In genomic region chr3:177300039-177300833, GRCh38 we compare ENCODE assay signal across 8 cellular contexts.
DNase-seq lines count a peak whose midpoint lies in the region; ATAC-seq, FAIRE-seq and TF ChIP-seq lines count a peak whose summit lies in the region.

No MANE protein-coding gene starts in this region.

- POLR2A ChIA-PET in A549 (lab: Yijun Ruan, JAX): no interaction called here
- POLR2A ChIA-PET in naive thymus-derived CD4-positive, alpha-beta T cell (lab: Charles Lee): interaction anchor here (0.8 kb wide), 1 partner anchor 854 kb away, joined by 3 read pairs; no protein-coding TSS in a partner anchor

- H3K9me3 ChIP-seq in A549: no peaks in the 10 kb centered on the region
- H3K9me3 ChIP-seq in astrocyte (ENCODE audit: insufficient read depth, low read depth, low read length): no peaks in the 10 kb centered on the region
- no peaks in the 10 kb centered on the region for H3K9me3 ChIP-seq in naive thymus-derived CD4-positive, alpha-beta T cell (ENCODE audit: control insufficient read depth in 2 of 3, low read length in 3 of 3)
- H3K9me3 ChIP-seq in T-helper 17 cell (ENCODE audit: control insufficient read depth, low read length, poor library complexity, severe bottlenecking): no peaks in the 10 kb centered on the region

- H3K4me3 Mint-ChIP-seq in astrocyte (ENCODE audit: unreplicated experiment) (no peak overlapping the region), T-helper 17 cell (no peak overlapping the region)
- no peak overlapping the region for H3K4me3 Mint-ChIP-seq in naive thymus-derived CD4-positive, alpha-beta T cell

- peak in 1 of 2 experiments; percentile 92 for DNase-seq in A549 (ENCODE audit: low read depth in 1 of 2, low spot score in 1 of 2)
- DNase-seq in astrocyte (ENCODE audit: low read depth): peak; percentile 74
- no peak for DNase-seq in naive thymus-derived CD4-positive, alpha-beta T cell
- no peak for DNase-seq in T-helper 17 cell
- DNase-seq in NCI-H1048 (lab: John Stamatoyannopoulos, UW): no peak
- no peak for DNase-seq in hippocampal formation (lab: John Stamatoyannopoulos, UW)

- H3K27me3 Mint-ChIP-seq in astrocyte (ENCODE audit: low read depth, unreplicated experiment) (no peaks in the 10 kb centered on the region), T-helper 17 cell (no peaks in the 10 kb centered on the region)
- H3K27me3 Mint-ChIP-seq in naive thymus-derived CD4-positive, alpha-beta T cell: peaks cover 0 to 4% (median 0%) of the 10 kb centered on the region in 5 donors

- no peaks in the 10 kb centered on the region for H3K79me2 ChIP-seq in astrocyte (ENCODE audit: insufficient read depth, low read length)

- no peak for TF ChIP-seq CTCF in A549 (IDR thresholded peaks at IDR 0.05)
- no peak for TF ChIP-seq CTCF in astrocyte (IDR thresholded peaks at IDR 0.05; ENCODE audit: insufficient read depth, low read depth, low read length)

- WGBS in A549 (ENCODE audit: missing lambda C conversion rate): 14% methylated on average over 9 of the region's 12 CpGs

- TF ChIP-seq EP300 in A549 (IDR thresholded peaks at IDR 0.05): peak in 1 of 2 experiments; percentile 45; a peak in 1 of 5 replicates

- peaks cover 17% of the 10 kb centered on the region for H3K4me1 ChIP-seq in A549
- peaks cover 3% of the 10 kb centered on the region for H3K4me1 ChIP-seq in astrocyte (ENCODE audit: insufficient read depth, low read length)
- no peaks in the 10 kb centered on the region for H3K4me1 ChIP-seq in naive thymus-derived CD4-positive, alpha-beta T cell (ENCODE audit: control insufficient read depth in 2 of 2, insufficient read depth in 2 of 2, low read length in 2 of 2)

- H3K27ac ChIP-seq in A549 (peak overlapping the region; percentile 69 to 84), astrocyte (ENCODE audit: low read depth, low read length) (no peak overlapping the region)
- H3K27ac ChIP-seq in naive thymus-derived CD4-positive, alpha-beta T cell (ENCODE audit: low read depth, low read length): no peak overlapping the region

- no peak overlapping the region for H3K27ac Mint-ChIP-seq in astrocyte (ENCODE audit: unreplicated experiment)
- no peak overlapping the region for H3K27ac Mint-ChIP-seq in naive thymus-derived CD4-positive, alpha-beta T cell
- no peak overlapping the region for H3K27ac Mint-ChIP-seq in T-helper 17 cell

- CTCF ChIA-PET in A549 (lab: Yijun Ruan, JAX): interaction anchor here (0.7 to 1.5 kb wide), 2 partner anchors 23 to 39 kb away, joined by 3 read pairs; no protein-coding TSS in a partner anchor
- CTCF ChIA-PET in naive thymus-derived CD4-positive, alpha-beta T cell (lab: Charles Lee): interaction anchor here (0.5 to 0.7 kb wide), 2 partner anchors 10 to 432 kb away, joined by 3 to 6 read pairs; no protein-coding TSS in a partner anchor

- peak overlapping the region; percentile 45 for H2AFZ ChIP-seq in astrocyte (ENCODE audit: low read depth, low read length)

- ATAC-seq in A549 (peak; percentile 98), HG03469 (IDR thresholded peaks at IDR 0.05; ENCODE audit: unreplicated experiment) (peak; percentile 81), T-helper 17 cell (no peak)
- ATAC-seq in naive thymus-derived CD4-positive, alpha-beta T cell: peak; percentile 70

- no peaks in the 10 kb centered on the region for H3K27me3 ChIP-seq in astrocyte (ENCODE audit: insufficient read depth, low read length)
- H3K27me3 ChIP-seq in naive thymus-derived CD4-positive, alpha-beta T cell (ENCODE audit: control insufficient read depth in 2 of 2, insufficient read depth in 2 of 2, low read length in 2 of 2): no peaks in the 10 kb centered on the region

- H3K9ac ChIP-seq in astrocyte (ENCODE audit: low read length): no peak overlapping the region

- H3K4me1 Mint-ChIP-seq in astrocyte (ENCODE audit: low read depth, unreplicated experiment) (no peaks in the 10 kb centered on the region), T-helper 17 cell (no peaks in the 10 kb centered on the region)
- H3K4me1 Mint-ChIP-seq in naive thymus-derived CD4-positive, alpha-beta T cell: peaks cover 0 to 2% (median 0%) of the 10 kb centered on the region in 7 donors

- TF ChIP-seq POLR2A in A549 (IDR thresholded peaks at IDR 0.05; ENCODE audit: low read length): no peak
- peak; percentile 55 for TF ChIP-seq POLR2A in GM19099 (IDR thresholded peaks at IDR 0.05; ENCODE audit: extremely low read depth, insufficient read length, low read depth)

- intact Hi-C loops in naive thymus-derived CD4-positive, alpha-beta T cell (cut with micrococcal nuclease): no loop called here

- no peaks in the 10 kb centered on the region for H3K36me3 ChIP-seq in astrocyte (ENCODE audit: insufficient read depth, low read length)
- no peaks in the 10 kb centered on the region for H3K36me3 ChIP-seq in naive thymus-derived CD4-positive, alpha-beta T cell (ENCODE audit: control insufficient read depth in 2 of 3, insufficient read depth in 3 of 3, low read length in 3 of 3)

- H3K36me3 Mint-ChIP-seq in astrocyte (ENCODE audit: low read depth, unreplicated experiment) (no peaks in the 10 kb centered on the region), T-helper 17 cell (ENCODE audit: low read depth) (no peaks in the 10 kb centered on the region)
- H3K36me3 Mint-ChIP-seq in naive thymus-derived CD4-positive, alpha-beta T cell: peaks cover 0 to under 1% (median 0%) of the 10 kb centered on the region in 5 donors

- H3K4me2 ChIP-seq in A549 (peak overlapping the region; percentile 70), astrocyte (ENCODE audit: low read length) (no peak overlapping the region)

- H4K20me1 ChIP-seq in astrocyte (ENCODE audit: insufficient read depth, low read length): no peaks in the 10 kb centered on the region

- H3K4me3 ChIP-seq in A549 (no peak overlapping the region), astrocyte (ENCODE audit: insufficient read depth, low read depth, low read length) (no peak overlapping the region)
- H3K4me3 ChIP-seq in naive thymus-derived CD4-positive, alpha-beta T cell (ENCODE audit: low read length): no peak overlapping the region

- H3K9me3 Mint-ChIP-seq in astrocyte (ENCODE audit: unreplicated experiment): no peaks in the 10 kb centered on the region
- H3K9me3 Mint-ChIP-seq in naive thymus-derived CD4-positive, alpha-beta T cell: peaks cover 0 to 4% (median 0%) of the 10 kb centered on the region in 11 donors

- no peak; a peak in 1 of 5 replicates for TF ChIP-seq RAD21 in A549 (conservative IDR thresholded peaks at IDR 0.05 in 1 of 2, IDR thresholded peaks at IDR 0.05 in 1 of 2)

- no peak for FAIRE-seq in A549 (lab: Jason Lieb, UNC)
- FAIRE-seq in astrocyte (lab: Jason Lieb, UNC): no peak

TF ChIP-seq in A549, 52 proteins besides CTCF, POLR2A, EP300 and RAD21:
- TF ChIP-seq CBX2 (IDR thresholded peaks at IDR 0.05; ENCODE audit: borderline replicate concordance, low read depth) (no peak), FOSL2 (IDR thresholded peaks at IDR 0.05) (no peak), FOSL2 (CRISPR knock-in tag; IDR thresholded peaks at IDR 0.05) (peak; percentile 12; the same call in 1 of the 2 replicates), SREBF2 (IDR thresholded peaks at IDR 0.05) (no peak), SMC3 (IDR thresholded peaks at IDR 0.05) (peak; percentile 18; the same call in 1 of the 3 replicates), ZNF302 (CRISPR knock-in tag; IDR thresholded peaks at IDR 0.05) (no peak), CHD4 (IDR thresholded peaks at IDR 0.05; ENCODE audit: borderline replicate concordance) (no peak), JUN (IDR thresholded peaks at IDR 0.05) (peak in 1 of 2 experiments; percentile 42; a peak in 2 of 5 replicates), GATA3 (IDR thresholded peaks at IDR 0.05; ENCODE audit: borderline replicate concordance) (no peak)

Comparison
In these comparisons a context has a peak if more than half of its experiments do, and no peak if none do; other contexts are left out.
1. H3K27ac ChIP-seq: peak in A549 (2 of 2); none in astrocyte (single experiment) and naive thymus-derived CD4-positive, alpha-beta T cell (single experiment).